In the genomic region with DNA sequence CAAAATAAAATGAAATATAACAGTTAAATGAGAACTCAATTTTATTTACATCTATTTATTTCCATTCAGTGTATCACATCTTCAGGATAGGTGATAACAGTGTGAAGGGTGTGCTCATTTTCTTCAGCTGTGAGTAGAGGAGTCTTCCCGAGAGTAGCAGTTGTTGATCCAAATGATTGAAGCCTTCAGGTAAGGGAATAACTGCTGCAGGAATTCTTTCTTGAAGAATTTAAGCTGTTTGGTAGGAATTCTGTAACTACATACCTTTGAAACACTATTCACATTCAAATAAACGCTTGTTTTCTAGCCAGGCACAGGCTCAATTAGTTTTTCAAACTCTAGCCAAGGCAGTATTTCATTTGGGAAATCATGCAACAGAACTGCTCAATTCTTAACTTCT, we compare ENCODE assay signal across 22 cellular contexts. TPM values are rescaled to one million over a fixed set of nuclear protein-coding genes. Genes with fewer than 3 reads are reported as not detected.
DNase-seq lines count a peak whose midpoint lies in the region; ATAC-seq and TF ChIP-seq lines count a peak whose summit lies in the region.
"Had no signal": no experiment of that assay in that cellular context is flagged by ENCODE, and none has a peak within 500 bp of the region (broad histone marks: within the 10 kb centered on the region; RNA-seq: fewer than 3 reads in every experiment).

No MANE protein-coding gene starts in this region.

- POLR2A ChIA-PET in Panc1 (lab: Charles Lee), result interaction anchor here (0.6 kb wide), 1 partner anchor 45 kb away, joined by 3 read pairs; no protein-coding TSS in a partner anchor

- H3K36me3 Mint-ChIP-seq in glutamatergic neuron (ENCODE audit: unreplicated experiment), result no peaks in the 10 kb centered on the region

- H3K27ac Mint-ChIP-seq in glutamatergic neuron (ENCODE audit: unreplicated experiment), result no peak overlapping the region
- H3K27ac Mint-ChIP-seq: CD8-positive, alpha-beta T cell; HFFc6 had no signal

- H3K4me1 ChIP-seq in mammary epithelial cell (ENCODE audit: insufficient read depth, low read length), result peaks cover 12% of the 10 kb centered on the region
- no peaks in the 10 kb centered on the region for H3K4me1 ChIP-seq in breast epithelium
- H3K4me1 ChIP-seq in Panc1 (ENCODE audit: control insufficient read depth, insufficient read depth, low read length), result peaks cover 10% of the 10 kb centered on the region
- H3K4me1 ChIP-seq in subcutaneous abdominal adipose tissue (ENCODE audit: control insufficient read depth in 5 of 5, insufficient read depth in 5 of 5, low read length in 5 of 5), result peaks cover 0 to 7% (median 0%) of the 10 kb centered on the region in 5 donors
- H3K4me1 ChIP-seq: BE2C had no signal

- H3K27ac ChIP-seq in mammary epithelial cell (ENCODE audit: insufficient read depth, low read depth, low read length), result peak overlapping the region; percentile 35
- no peak overlapping the region for H3K27ac ChIP-seq in breast epithelium
- no peak overlapping the region for H3K27ac ChIP-seq in Panc1 (ENCODE audit: low read length)
- H3K27ac ChIP-seq in epithelial cell of prostate, result peak overlapping the region; percentile 43
- H3K27ac ChIP-seq in subcutaneous abdominal adipose tissue (ENCODE audit: low read depth, low read length), result peak overlapping the region; percentile 7
- H3K27ac ChIP-seq: HL-60, Peyer's patch had no signal

- in situ Hi-C loops in mammary epithelial cell (cut with MboI; ENCODE audit: low sequenced_read_pairs in 2 of 2) (no loop called here), Panc1 (cut with HindIII; ENCODE audit: low pct_unique_long_range_greater_than_20kb, low sequenced_read_pairs) (no loop called here)

- intact Hi-C loops in mammary epithelial cell (cut with micrococcal nuclease) (loop anchor here (5.0 kb wide), 1 partner anchor 86 kb away; no protein-coding TSS in a partner anchor), breast epithelium (cut with DNase I; ENCODE audit: low total_unique reads) (no loop called here), Panc1 (cut with micrococcal nuclease; ENCODE audit: unreplicated experiment) (no loop called here), lower leg skin (cut with DNase I; ENCODE audit: low total_unique reads) (no loop called here)

- peaks cover 26% of the 10 kb centered on the region for H3K79me2 ChIP-seq in mammary epithelial cell (ENCODE audit: insufficient read depth, low read length)

- no peak for ATAC-seq in Panc1
- ATAC-seq: CD8-positive, alpha-beta T cell had no signal

- H3K36me3 ChIP-seq in mammary epithelial cell (ENCODE audit: insufficient read depth, low read length) (peaks cover 17% of the 10 kb centered on the region), breast epithelium (no peaks in the 10 kb centered on the region), Panc1 (ENCODE audit: control insufficient read depth, insufficient read depth, low read length) (peaks cover 4% of the 10 kb centered on the region; the same call in 1 of the 2 replicates), subcutaneous abdominal adipose tissue (ENCODE audit: control insufficient read depth in 5 of 5, insufficient read depth in 5 of 5, low read length in 5 of 5) (peaks cover 23 to 40% (median 31%) of the 10 kb centered on the region in 5 donors)

- 46% methylated on average over 2 of the region's 2 CpGs for WGBS in mammary epithelial cell (ENCODE audit: low coverage, missing lambda C conversion rate)
- 48% methylated on average over 2 of the region's 2 CpGs for WGBS in lower leg skin, 2 donors

- TF ChIP-seq POLR2A in breast epithelium (IDR thresholded peaks at IDR 0.05) (no peak), lower leg skin (IDR thresholded peaks at IDR 0.05) (no peak)

- BruUV-seq in mammary epithelial cell (replicated peaks; lab: Mats Ljungman, UMichigan), result no TSS peak
- TSS peak; percentile 15 for BruUV-seq in Panc1 (replicated peaks; lab: Mats Ljungman, UMichigan)

- H2AFZ ChIP-seq in mammary epithelial cell (ENCODE audit: low read depth, low read length), result no peak overlapping the region

- H3K27me3 ChIP-seq in mammary epithelial cell (ENCODE audit: insufficient read depth, low read length), result no peaks in the 10 kb centered on the region
- no peaks in the 10 kb centered on the region for H3K27me3 ChIP-seq in breast epithelium
- H3K27me3 ChIP-seq in Panc1 (ENCODE audit: control insufficient read depth, insufficient read depth, low read length), result no peaks in the 10 kb centered on the region
- no peaks in the 10 kb centered on the region for H3K27me3 ChIP-seq in subcutaneous abdominal adipose tissue (ENCODE audit: control insufficient read depth in 5 of 5, insufficient read depth in 4 of 5, low read length in 5 of 5)
- H3K27me3 ChIP-seq: BE2C, MG63, Peyer's patch had no signal

- H3K9ac ChIP-seq in mammary epithelial cell (ENCODE audit: insufficient read depth, low read length) (no peak overlapping the region), subcutaneous abdominal adipose tissue (ENCODE audit: low read length in 5 of 5) (peak overlapping the region in 2 of 5 donors; percentile 6 to 49)

- no peak overlapping the region for H3K4me2 ChIP-seq in mammary epithelial cell (ENCODE audit: insufficient read depth, low read depth, low read length)

- peaks cover 6% of the 10 kb centered on the region for H4K20me1 ChIP-seq in mammary epithelial cell (ENCODE audit: insufficient read depth, low read length)

- TF ChIP-seq CTCF in mammary epithelial cell (conservative IDR thresholded peaks at IDR 0.05 in 1 of 2, IDR thresholded peaks at IDR 0.05 in 1 of 2; ENCODE audit: extremely low read depth in 1 of 2, insufficient read depth in 1 of 2, low read depth in 1 of 2, low read length in 2 of 2) (no peak), breast epithelium (IDR thresholded peaks at IDR 0.05) (no peak), Panc1 (IDR thresholded peaks at IDR 0.05) (no peak), glutamatergic neuron (IDR thresholded peaks at IDR 0.05; ENCODE audit: partially characterized antibody, unreplicated experiment) (no peak), lower leg skin (IDR thresholded peaks at IDR 0.05) (no peak)

- H3K4me3 ChIP-seq in mammary epithelial cell (replicated peaks in 1 of 3; ENCODE audit: insufficient read depth in 1 of 3, low read depth in 2 of 3, low read length in 3 of 3) (no peak overlapping the region), breast epithelium (no peak overlapping the region), Panc1 (ENCODE audit: low read depth in 2 of 2, low read length in 2 of 2) (no peak overlapping the region), subcutaneous abdominal adipose tissue (ENCODE audit: low read depth in 1 of 5, low read length in 5 of 5) (no peak overlapping the region), lower leg skin (ENCODE audit: low read depth, poor library complexity, severe bottlenecking) (no peak overlapping the region)
- H3K4me3 ChIP-seq: MG63, Peyer's patch had no signal

- CTCF ChIA-PET in mammary epithelial cell (lab: Charles Lee; ENCODE audit: low non-redundant PET) (no interaction called here), Panc1 (lab: Charles Lee) (no interaction called here)

- dilution Hi-C loops in mammary epithelial cell (cut with HindIII; ENCODE audit: low sequenced_read_pairs), result no loop called here

- H3K4me3 Mint-ChIP-seq in glutamatergic neuron (ENCODE audit: unreplicated experiment), result no peak overlapping the region
- H3K4me3 Mint-ChIP-seq: CD8-positive, alpha-beta T cell; HFFc6 had no signal

- H3K4me1 Mint-ChIP-seq in glutamatergic neuron (ENCODE audit: low read depth, unreplicated experiment), result no peaks in the 10 kb centered on the region

- H3K9me3 Mint-ChIP-seq in glutamatergic neuron (ENCODE audit: unreplicated experiment), result no peaks in the 10 kb centered on the region
- H3K9me3 Mint-ChIP-seq: CD8-positive, alpha-beta T cell; HFFc6 had no signal

- no peaks in the 10 kb centered on the region for H3K27me3 Mint-ChIP-seq in glutamatergic neuron (ENCODE audit: unreplicated experiment)

- DNase-seq in mammary epithelial cell, result no peak
- no peak for DNase-seq in breast epithelium (ENCODE audit: low spot score in 2 of 2)
- no peak for DNase-seq in Panc1 (ENCODE audit: low read depth, low spot score)
- no peak for DNase-seq in epithelial cell of prostate (ENCODE audit: low read depth, low spot score)
- DNase-seq in NCI-H2029 (lab: John Stamatoyannopoulos, UW), result no peak
- DNase-seq in glutamatergic neuron, result no peak
- no peak for DNase-seq in lower leg skin (ENCODE audit: low spot score in 2 of 2)
- DNase-seq: ACHN; BE2C; CD8-positive, alpha-beta T cell; DMS79 treated with DMSO at 0.1 percent for 48 hours; GDM1; HFFc6; MG63; NCI-H1105; NCI-H1694 treated with DMSO at 0.1 percent for 48 hours; NCI-H446 treated with DMSO at 0.1 percent for 48 hours; NCI-H774; Peyer's patch; SHP77 had no signal

- H3K9me3 ChIP-seq in mammary epithelial cell (replicated peaks; ENCODE audit: insufficient read depth, low read length) (no peaks in the 10 kb centered on the region), breast epithelium (no peaks in the 10 kb centered on the region), Panc1 (ENCODE audit: control insufficient read depth, insufficient read depth, low read depth, low read length) (no peaks in the 10 kb centered on the region), subcutaneous abdominal adipose tissue (ENCODE audit: control insufficient read depth in 5 of 5, low read length in 5 of 5) (no peaks in the 10 kb centered on the region)
- H3K9me3 ChIP-seq: BE2C, MG63, Peyer's patch had no signal

RNA-seq across cellular contexts. Expression of gene SRP19, which starts 15.3 kb away (rescaled TPM):
- total RNA-seq in mammary epithelial cell (10 to 100 TPM; 31.8 to 57.2 TPM), breast epithelium (10 to 100 TPM; 33.0 to 73.5 (median 69.2) TPM), Panc1 (2021; ENCODE audit: unreplicated experiment) (55.8 TPM), glutamatergic neuron (ENCODE audit: unreplicated experiment) (54.8 TPM), lower leg skin (10 to 100 TPM; 31.1 to 63.7 (median 43.9) TPM)
- 43.7 TPM for polyA plus RNA-seq in mammary epithelial cell
- 3.1 TPM for polyA minus RNA-seq in mammary epithelial cell
- polyA plus RNA-seq in Panc1 (2012; ENCODE audit: insufficient read length), result 43.1 TPM

RNA-seq across cellular contexts. Expression of gene REEP5, which starts 45.7 kb away (rescaled TPM):
- total RNA-seq in mammary epithelial cell (100 to 1,000 TPM in 1 of 2 donors, 10 to 100 TPM in 1; 60.7 to 102 TPM), breast epithelium (100 to 1,000 TPM in 2 of 3 donors, 10 to 100 TPM in 1; 96.4 to 177 (median 117) TPM), Panc1 (2021; ENCODE audit: unreplicated experiment) (112 TPM), glutamatergic neuron (ENCODE audit: unreplicated experiment) (108 TPM), lower leg skin (10 to 100 TPM; 50.7 to 85.5 (median 74.4) TPM)
- 154 TPM for polyA plus RNA-seq in mammary epithelial cell
- polyA minus RNA-seq in mammary epithelial cell, result 330 TPM
- 219 TPM for polyA plus RNA-seq in Panc1 (2012; ENCODE audit: insufficient read length)

Comparison
In these comparisons a context has a peak if more than half of its experiments do, and no peak if none do; other contexts are left out.
1. H3K27ac ChIP-seq: peak in mammary epithelial cell (single experiment), epithelial cell of prostate (single experiment) and subcutaneous abdominal adipose tissue (single experiment); none in breast epithelium (0 of 2) and Panc1 (single experiment).